2 cellular contexts compared by ENCODE assay signal in genomic region chr21:32353002-32353711, GRCh38.
TF ChIP-seq lines count a peak whose summit lies in the region.

No MANE protein-coding gene starts in this region.

TF ChIP-seq in K562, 482 proteins besides CTCF, POLR2A, EP300 and RAD21:
- TF ChIP-seq ZNF12 (CRISPR knock-in tag; IDR thresholded peaks at IDR 0.05), result peak; percentile 87
- TF ChIP-seq NR0B1 (IDR thresholded peaks at IDR 0.05; ENCODE audit: partially characterized antibody), result no peak
- no peak for TF ChIP-seq POLR2G (IDR thresholded peaks at IDR 0.05; ENCODE audit: low read depth, low read length)
- no peak for TF ChIP-seq BCL6 (CRISPR knock-in tag; IDR thresholded peaks at IDR 0.05)
TF ChIP-seq in K562: peak in this region for 1.

TF ChIP-seq in HepG2, 621 proteins besides CTCF, POLR2A, EP300 and RAD21:
- TF ChIP-seq ZC3H13 (CRISPR knock-in tag; IDR thresholded peaks at IDR 0.05), result no peak
- TF ChIP-seq ASH2L (IDR thresholded peaks at IDR 0.05; ENCODE audit: insufficient read length, low read depth, low read length), result no peak
- TF ChIP-seq TFE3 (CRISPR knock-in tag; IDR thresholded peaks at IDR 0.05), result no peak
- TF ChIP-seq ZNF12 (CRISPR knock-in tag; IDR thresholded peaks at IDR 0.05), result peak; percentile 70
- TF ChIP-seq ETV5 (CRISPR knock-in tag; IDR thresholded peaks at IDR 0.05; ENCODE audit: borderline replicate concordance), result no peak
